ENCODE assay signal across 8 cellular contexts in genomic region chr5:40798012-40798855, GRCh38. TPM values are rescaled to one million over a fixed set of nuclear protein-coding genes. Genes with fewer than 3 reads are reported as not detected.
DNase-seq lines count a peak whose midpoint lies in the region; ATAC-seq, FAIRE-seq and TF ChIP-seq lines count a peak whose summit lies in the region.

Gene PRKAA1, minus strand, starts transcription at chr5:40798374. Its CDS starts 185 bp downstream, at chr5:40798189.

- no peaks in the 10 kb centered on the region for H3K9me3 Mint-ChIP-seq in astrocyte (ENCODE audit: unreplicated experiment)

- peak within 1 kb of the TSS; percentile 96 for H3K4me3 ChIP-seq in astrocyte (ENCODE audit: insufficient read depth, low read depth, low read length)

- no peaks in the 10 kb centered on the region for H3K36me3 ChIP-seq in astrocyte (ENCODE audit: insufficient read depth, low read length)

- peaks cover 41% of the 10 kb centered on the region for H3K79me2 ChIP-seq in astrocyte (ENCODE audit: insufficient read depth, low read length)

- H3K9ac ChIP-seq in astrocyte (ENCODE audit: low read length): peak within 1 kb of the TSS; percentile 98

- peaks cover 37% of the 10 kb centered on the region for H4K20me1 ChIP-seq in astrocyte (ENCODE audit: insufficient read depth, low read length)

- TF ChIP-seq CTCF in astrocyte (IDR thresholded peaks at IDR 0.05; ENCODE audit: insufficient read depth, low read depth, low read length): no peak

- no peaks in the 10 kb centered on the region for H3K4me1 ChIP-seq in astrocyte (ENCODE audit: insufficient read depth, low read length)

- no peaks in the 10 kb centered on the region for H3K9me3 ChIP-seq in astrocyte (ENCODE audit: insufficient read depth, low read depth, low read length)

- peak within 1 kb of the TSS; percentile 90 for H3K4me3 Mint-ChIP-seq in astrocyte (ENCODE audit: unreplicated experiment)

- H3K27ac Mint-ChIP-seq in astrocyte (ENCODE audit: unreplicated experiment): peak within 1 kb of the TSS; percentile 96

- peaks cover 6% of the 10 kb centered on the region for H3K4me1 Mint-ChIP-seq in astrocyte (ENCODE audit: low read depth, unreplicated experiment)

- H3K27me3 ChIP-seq in astrocyte (ENCODE audit: insufficient read depth, low read length): no peaks in the 10 kb centered on the region

- DNase-seq in NCI-H2029 treated with DMSO at 0.1 percent for 48 hours (lab: John Stamatoyannopoulos, UW) (peak; percentile 51), T-helper 22 cell (ENCODE audit: low read depth) (peak; percentile 82), astrocyte (ENCODE audit: low read depth) (peak; percentile 62), hepatic stellate cell (ENCODE audit: low spot score) (peak; percentile 89), retina (peak; percentile 95), cortex of kidney (lab: John Stamatoyannopoulos, UW) (no peak)

- peak within 1 kb of the TSS; percentile 98 for H3K4me2 ChIP-seq in astrocyte (ENCODE audit: low read length)

- H3K27me3 Mint-ChIP-seq in astrocyte (ENCODE audit: low read depth, unreplicated experiment): no peaks in the 10 kb centered on the region

- ATAC-seq in GM18517 (IDR thresholded peaks at IDR 0.05; ENCODE audit: unreplicated experiment): peak; percentile 91
- ATAC-seq in HG03039 (IDR thresholded peaks at IDR 0.05; ENCODE audit: unreplicated experiment): peak; percentile 97

- H3K27ac ChIP-seq in astrocyte (ENCODE audit: low read depth, low read length): peak within 1 kb of the TSS; percentile 94

- FAIRE-seq in astrocyte (lab: Jason Lieb, UNC): no peak

- H2AFZ ChIP-seq in astrocyte (ENCODE audit: low read depth, low read length): peak within 1 kb of the TSS; percentile 99

- peaks cover 2% of the 10 kb centered on the region for H3K36me3 Mint-ChIP-seq in astrocyte (ENCODE audit: low read depth, unreplicated experiment)

RNA-seq across cellular contexts. Expression of gene PRKAA1, which starts in this region (rescaled TPM):
- 65.6 and 70.3 TPM in 2 replicates for total RNA-seq in astrocyte
